ENCODE assay signal across 1 cellular context in the genomic region with DNA sequence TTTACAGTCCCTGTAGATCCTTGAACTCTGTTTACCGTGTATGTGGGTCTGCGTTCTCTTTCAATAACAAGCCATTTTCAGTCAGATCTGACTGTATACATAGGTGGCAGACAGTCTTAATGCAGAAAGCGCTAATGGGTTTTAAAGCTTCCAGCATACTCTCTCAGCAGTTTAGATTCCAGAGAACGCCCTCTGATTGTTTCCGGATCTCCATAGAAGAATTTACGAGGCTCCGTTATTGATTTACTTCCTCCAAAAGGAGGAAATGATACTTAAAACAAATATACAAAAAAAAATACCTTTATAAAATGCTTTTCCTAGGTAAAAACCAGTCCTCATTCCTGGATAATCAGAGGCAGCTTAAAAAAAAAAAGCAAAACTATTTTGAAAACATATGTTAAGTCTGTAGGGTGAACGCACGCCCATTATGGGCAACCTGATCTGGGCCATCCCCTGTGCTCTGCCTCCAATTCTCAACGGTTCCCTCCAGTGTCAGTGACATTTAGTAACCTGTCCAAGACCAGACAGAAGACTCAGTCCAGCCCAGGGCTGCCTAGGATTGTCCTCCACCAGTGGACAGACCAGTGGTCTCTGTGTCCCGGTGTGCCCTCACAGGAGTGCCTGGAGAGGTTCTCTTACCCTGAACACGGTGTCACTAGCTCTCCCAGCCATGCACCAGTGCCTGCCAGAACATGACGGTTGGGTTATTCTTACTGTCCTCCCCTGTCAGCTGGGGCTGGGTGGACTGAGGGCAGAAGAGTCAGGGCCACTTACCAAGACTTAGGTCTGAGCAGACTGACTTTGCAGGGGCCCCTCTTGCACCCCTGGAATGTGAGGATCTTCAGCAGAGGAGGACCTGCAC.
A peak's percentile ranks its signal among the peaks of the same experiment; 100 is the strongest.
TF ChIP-seq lines count a peak whose summit lies in the region.

No MANE protein-coding gene starts in this region.

TF ChIP-seq in HEK293, 187 proteins besides CTCF, POLR2A, EP300 and RAD21 (continued from another document and continues in another):
- TF ChIP-seq ZEB2 (tag by site-specific recombination; IDR thresholded peaks at IDR 0.05) (0 out of 2 replicates have a peak, but pooled peaks have one; percentile 43), ZNF830 (tag by site-specific recombination; IDR thresholded peaks at IDR 0.05; ENCODE audit: low read depth) (no peak), TRIM28 (IDR thresholded peaks at IDR 0.05; ENCODE audit: borderline replicate concordance, low read length) (peak; percentile 59; the same call in 1 of the 2 replicates), ZNF416 (tag by site-specific recombination; IDR thresholded peaks at IDR 0.05) (no peak), ZNF658 (tag by site-specific recombination; IDR thresholded peaks at IDR 0.05) (no peak), ZBTB7A (tag by site-specific recombination; IDR thresholded peaks at IDR 0.05; ENCODE audit: low read depth) (no peak), ZBTB8A (tag by site-specific recombination; IDR thresholded peaks at IDR 0.05) (peak; percentile 82), WT1 (tag by site-specific recombination; IDR thresholded peaks at IDR 0.05) (no peak), ZFP37 (tag by site-specific recombination; IDR thresholded peaks at IDR 0.05) (no peak), ZNF843 (tag by site-specific recombination; IDR thresholded peaks at IDR 0.05) (0 out of 2 replicates have a peak, but pooled peaks have one; percentile 38), ZNF37A (tag by site-specific recombination; IDR thresholded peaks at IDR 0.05) (no peak), ZNF114 (tag by site-specific recombination; IDR thresholded peaks at IDR 0.05) (no peak), SCRT1 (tag by site-specific recombination; IDR thresholded peaks at IDR 0.05; ENCODE audit: borderline replicate concordance) (no peak), ZNF510 (tag by site-specific recombination; IDR thresholded peaks at IDR 0.05; ENCODE audit: insufficient replicate concordance) (no peak), OSR2 (tag by site-specific recombination; IDR thresholded peaks at IDR 0.05) (peak; percentile 15; the same call in 1 of the 2 replicates), KLF9 (tag by site-specific recombination; IDR thresholded peaks at IDR 0.05; ENCODE audit: low read depth) (no peak), ZNF221 (tag by site-specific recombination; IDR thresholded peaks at IDR 0.05; ENCODE audit: borderline replicate concordance) (no peak), ZNF140 (tag by site-specific recombination; IDR thresholded peaks at IDR 0.05) (no peak), ZNF24 (tag by site-specific recombination; IDR thresholded peaks at IDR 0.05) (no peak), ZNF121 (tag by site-specific recombination; IDR thresholded peaks at IDR 0.05) (no peak), REPIN1 (tag by site-specific recombination; IDR thresholded peaks at IDR 0.05; ENCODE audit: low read depth) (no peak), ZNF366 (tag by site-specific recombination; conservative IDR thresholded peaks at IDR 0.05) (no peak), SP3 (tag by site-specific recombination; IDR thresholded peaks at IDR 0.05) (no peak), ZNF146 (tag by site-specific recombination; IDR thresholded peaks at IDR 0.05) (no peak), ZNF157 (tag by site-specific recombination; IDR thresholded peaks at IDR 0.05) (no peak), ZNF664 (tag by site-specific recombination; IDR thresholded peaks at IDR 0.05) (no peak), FEZF1 (tag by site-specific recombination; IDR thresholded peaks at IDR 0.05) (peak; percentile 54), ZNF112 (tag by site-specific recombination; IDR thresholded peaks at IDR 0.05) (no peak), ZNF692 (tag by site-specific recombination; IDR thresholded peaks at IDR 0.05) (no peak), ZNF311 (tag by site-specific recombination; IDR thresholded peaks at IDR 0.05; ENCODE audit: borderline replicate concordance) (no peak), ZNF555 (tag by site-specific recombination; conservative IDR thresholded peaks at IDR 0.05) (no peak), ZNF660 (tag by site-specific recombination; IDR thresholded peaks at IDR 0.05) (0 out of 2 replicates have a peak, but pooled peaks have one; percentile 29), ZNF133 (tag by site-specific recombination; IDR thresholded peaks at IDR 0.05) (no peak), ZNF398 (tag by site-specific recombination; IDR thresholded peaks at IDR 0.05) (no peak), ZNF138 (tag by site-specific recombination; IDR thresholded peaks at IDR 0.05; ENCODE audit: borderline replicate concordance) (no peak), ZBTB48 (tag by site-specific recombination; IDR thresholded peaks at IDR 0.05) (no peak), ZNF624 (tag by site-specific recombination; IDR thresholded peaks at IDR 0.05) (no peak), KLF1 (tag by site-specific recombination; IDR thresholded peaks at IDR 0.05) (peak; percentile 35; the same call in 1 of the 2 replicates), ZBTB17 (tag by site-specific recombination; IDR thresholded peaks at IDR 0.05) (peak; percentile 49; the same call in 1 of the 2 replicates), TCF7L2 (IDR thresholded peaks at IDR 0.05; ENCODE audit: borderline replicate concordance, low read depth, low read length) (no peak), SP7 (tag by site-specific recombination; IDR thresholded peaks at IDR 0.05) (0 out of 2 replicates have a peak, but pooled peaks have one; percentile 23), SALL2 (tag by site-specific recombination; IDR thresholded peaks at IDR 0.05; ENCODE audit: borderline replicate concordance) (no peak), ZSCAN5A (tag by site-specific recombination; IDR thresholded peaks at IDR 0.05) (no peak), ZNF792 (tag by site-specific recombination; IDR thresholded peaks at IDR 0.05) (0 out of 2 replicates have a peak, but pooled peaks have one; percentile 49), ZBTB20 (tag by site-specific recombination; IDR thresholded peaks at IDR 0.05) (no peak), IKZF3 (tag by site-specific recombination; IDR thresholded peaks at IDR 0.05) (peak; percentile 68), ZNF174 (tag by site-specific recombination; IDR thresholded peaks at IDR 0.05) (no peak)
- TF ChIP-seq, protein P1, sequence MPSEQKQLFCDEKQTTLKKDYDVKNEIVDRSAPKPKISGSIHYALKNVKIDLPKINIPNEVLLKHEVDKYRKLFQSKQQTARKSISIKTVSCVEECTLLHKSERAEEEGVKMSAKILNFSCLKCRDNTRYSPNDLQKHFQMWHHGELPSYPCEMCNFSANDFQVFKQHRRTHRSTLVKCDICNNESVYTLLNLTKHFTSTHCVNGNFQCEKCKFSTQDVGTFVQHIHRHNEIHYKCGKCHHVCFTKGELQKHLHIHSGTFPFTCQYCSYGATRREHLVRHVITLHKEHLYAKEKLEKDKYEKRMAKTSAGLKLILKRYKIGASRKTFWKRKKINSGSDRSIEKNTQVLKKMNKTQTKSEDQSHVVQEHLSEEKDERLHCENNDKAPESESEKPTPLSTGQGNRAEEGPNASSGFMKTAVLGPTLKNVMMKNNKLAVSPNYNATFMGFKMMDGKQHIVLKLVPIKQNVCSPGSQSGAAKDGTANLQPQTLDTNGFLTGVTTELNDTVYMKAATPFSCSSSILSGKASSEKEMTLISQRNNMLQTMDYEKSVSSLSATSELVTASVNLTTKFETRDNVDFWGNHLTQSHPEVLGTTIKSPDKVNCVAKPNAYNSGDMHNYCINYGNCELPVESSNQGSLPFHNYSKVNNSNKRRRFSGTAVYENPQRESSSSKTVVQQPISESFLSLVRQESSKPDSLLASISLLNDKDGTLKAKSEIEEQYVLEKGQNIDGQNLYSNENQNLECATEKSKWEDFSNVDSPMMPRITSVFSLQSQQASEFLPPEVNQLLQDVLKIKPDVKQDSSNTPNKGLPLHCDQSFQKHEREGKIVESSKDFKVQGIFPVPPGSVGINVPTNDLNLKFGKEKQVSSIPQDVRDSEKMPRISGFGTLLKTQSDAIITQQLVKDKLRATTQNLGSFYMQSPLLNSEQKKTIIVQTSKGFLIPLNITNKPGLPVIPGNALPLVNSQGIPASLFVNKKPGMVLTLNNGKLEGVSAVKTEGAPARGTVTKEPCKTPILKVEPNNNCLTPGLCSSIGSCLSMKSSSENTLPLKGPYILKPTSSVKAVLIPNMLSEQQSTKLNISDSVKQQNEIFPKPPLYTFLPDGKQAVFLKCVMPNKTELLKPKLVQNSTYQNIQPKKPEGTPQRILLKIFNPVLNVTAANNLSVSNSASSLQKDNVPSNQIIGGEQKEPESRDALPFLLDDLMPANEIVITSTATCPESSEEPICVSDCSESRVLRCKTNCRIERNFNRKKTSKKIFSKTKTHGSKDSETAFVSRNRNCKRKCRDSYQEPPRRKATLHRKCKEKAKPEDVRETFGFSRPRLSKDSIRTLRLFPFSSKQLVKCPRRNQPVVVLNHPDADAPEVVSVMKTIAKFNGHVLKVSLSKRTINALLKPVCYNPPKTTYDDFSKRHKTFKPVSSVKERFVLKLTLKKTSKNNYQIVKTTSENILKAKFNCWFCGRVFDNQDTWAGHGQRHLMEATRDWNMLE (tag by site-specific recombination; conservative IDR thresholded peaks at IDR 0.05; ENCODE audit: low read depth), result no peak
- TF ChIP-seq, protein P2, sequence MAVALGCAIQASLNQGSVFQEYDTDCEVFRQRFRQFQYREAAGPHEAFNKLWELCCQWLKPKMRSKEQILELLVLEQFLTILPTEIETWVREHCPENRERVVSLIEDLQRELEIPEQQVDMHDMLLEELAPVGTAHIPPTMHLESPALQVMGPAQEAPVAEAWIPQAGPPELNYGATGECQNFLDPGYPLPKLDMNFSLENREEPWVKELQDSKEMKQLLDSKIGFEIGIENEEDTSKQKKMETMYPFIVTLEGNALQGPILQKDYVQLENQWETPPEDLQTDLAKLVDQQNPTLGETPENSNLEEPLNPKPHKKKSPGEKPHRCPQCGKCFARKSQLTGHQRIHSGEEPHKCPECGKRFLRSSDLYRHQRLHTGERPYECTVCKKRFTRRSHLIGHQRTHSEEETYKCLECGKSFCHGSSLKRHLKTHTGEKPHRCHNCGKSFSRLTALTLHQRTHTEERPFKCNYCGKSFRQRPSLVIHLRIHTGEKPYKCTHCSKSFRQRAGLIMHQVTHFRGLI (tag by site-specific recombination; IDR thresholded peaks at IDR 0.05), result no peak
- TF ChIP-seq, protein P3, sequence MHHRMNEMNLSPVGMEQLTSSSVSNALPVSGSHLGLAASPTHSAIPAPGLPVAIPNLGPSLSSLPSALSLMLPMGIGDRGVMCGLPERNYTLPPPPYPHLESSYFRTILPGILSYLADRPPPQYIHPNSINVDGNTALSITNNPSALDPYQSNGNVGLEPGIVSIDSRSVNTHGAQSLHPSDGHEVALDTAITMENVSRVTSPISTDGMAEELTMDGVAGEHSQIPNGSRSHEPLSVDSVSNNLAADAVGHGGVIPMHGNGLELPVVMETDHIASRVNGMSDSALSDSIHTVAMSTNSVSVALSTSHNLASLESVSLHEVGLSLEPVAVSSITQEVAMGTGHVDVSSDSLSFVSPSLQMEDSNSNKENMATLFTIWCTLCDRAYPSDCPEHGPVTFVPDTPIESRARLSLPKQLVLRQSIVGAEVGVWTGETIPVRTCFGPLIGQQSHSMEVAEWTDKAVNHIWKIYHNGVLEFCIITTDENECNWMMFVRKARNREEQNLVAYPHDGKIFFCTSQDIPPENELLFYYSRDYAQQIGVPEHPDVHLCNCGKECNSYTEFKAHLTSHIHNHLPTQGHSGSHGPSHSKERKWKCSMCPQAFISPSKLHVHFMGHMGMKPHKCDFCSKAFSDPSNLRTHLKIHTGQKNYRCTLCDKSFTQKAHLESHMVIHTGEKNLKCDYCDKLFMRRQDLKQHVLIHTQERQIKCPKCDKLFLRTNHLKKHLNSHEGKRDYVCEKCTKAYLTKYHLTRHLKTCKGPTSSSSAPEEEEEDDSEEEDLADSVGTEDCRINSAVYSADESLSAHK (tag by site-specific recombination; IDR thresholded peaks at IDR 0.05), result no peak
